In genomic region chr22:20595461-20595860, GRCh38 we compare ENCODE assay signal across 1 cellular context.
TF ChIP-seq lines count a peak whose summit lies in the region.

No MANE protein-coding gene starts in this region.

TF ChIP-seq in HEK293, 187 proteins besides CTCF, POLR2A, EP300 and RAD21 (continued from another document):
- TF ChIP-seq PRDM10 (tag by site-specific recombination; IDR thresholded peaks at IDR 0.05): no peak
